ENCODE assay signal across 1 cellular context in the genomic region with DNA sequence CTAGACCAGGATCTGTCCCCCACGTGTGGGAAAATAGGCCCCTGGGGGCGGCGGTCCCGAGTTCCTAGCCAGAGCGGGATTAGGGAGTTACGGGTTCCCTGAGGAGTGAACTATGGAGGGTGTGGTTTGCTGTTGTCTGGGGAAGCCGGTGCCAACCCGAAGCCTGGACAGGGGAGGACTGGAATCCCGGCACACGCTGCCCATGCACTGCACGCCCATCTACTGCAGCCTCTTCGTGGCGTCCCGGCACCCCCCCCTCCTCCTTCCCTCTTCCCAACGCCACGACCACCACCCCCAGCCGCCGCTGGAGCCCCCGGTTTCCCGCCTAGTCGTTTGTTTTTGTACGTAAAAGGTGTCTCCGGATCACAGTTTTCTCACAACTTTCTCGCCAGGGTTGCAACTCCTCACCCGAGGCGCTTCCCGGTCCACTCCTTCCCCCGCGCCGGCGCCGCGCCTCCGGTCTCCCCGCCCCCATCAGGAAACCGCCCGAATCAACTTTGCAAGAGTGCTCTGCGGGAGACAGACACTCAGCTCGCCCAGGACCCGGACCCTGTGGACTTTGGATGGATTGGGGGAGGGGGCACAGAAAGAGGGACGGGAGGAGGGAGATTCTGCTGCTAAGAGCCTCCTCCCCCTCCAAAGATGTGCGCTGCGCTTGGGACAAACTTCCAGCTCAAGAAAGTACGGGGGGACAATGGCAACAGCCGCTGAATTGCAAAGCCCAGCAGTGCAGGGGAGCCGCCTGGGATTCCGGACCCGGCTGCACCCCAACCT.
TF ChIP-seq lines count a peak whose summit lies in the region.

No MANE protein-coding gene starts in this region.

TF ChIP-seq in H1, 55 proteins besides CTCF, POLR2A, EP300 and RAD21:
- TF ChIP-seq EZH2 (IDR thresholded peaks at IDR 0.05; ENCODE audit: low read depth, low read length, severe bottlenecking) (no peak), RBBP5 (IDR thresholded peaks at IDR 0.05; ENCODE audit: borderline replicate concordance, low read depth, low read length) (no peak), KDM1A (IDR thresholded peaks at IDR 0.05; ENCODE audit: borderline replicate concordance, low read length) (peak; percentile 46; the same call in 1 of the 2 replicates), HDAC2 (IDR thresholded peaks at IDR 0.05; ENCODE audit: borderline replicate concordance in 1 of 2, low read depth in 2 of 2, low read length in 2 of 2) (0 out of 4 replicates have a peak, but pooled peaks of 1 of the 2 experiments have one; percentile 60), CEBPB (IDR thresholded peaks at IDR 0.05; ENCODE audit: low read depth, low read length) (no peak), GTF2F1 (IDR thresholded peaks at IDR 0.05; ENCODE audit: borderline replicate concordance, low read depth, low read length) (no peak), YY1 (IDR thresholded peaks at IDR 0.05; ENCODE audit: low read depth, low read length) (no peak), CTBP2 (IDR thresholded peaks at IDR 0.05; ENCODE audit: borderline replicate concordance, insufficient read depth, insufficient read length, low read length) (peak; percentile 17), ZNF274 (IDR thresholded peaks at IDR 0.05; ENCODE audit: borderline replicate concordance, extremely low read depth, low read length) (no peak), CREB1 (IDR thresholded peaks at IDR 0.05) (0 out of 2 replicates have a peak, but pooled peaks have one; percentile 9)
